In genomic region chr4:44487341-44487740, GRCh38 we compare ENCODE assay signal across 17 cellular contexts. TPM values are rescaled to one million over a fixed set of nuclear protein-coding genes. Genes with fewer than 3 reads are reported as not detected.
DNase-seq lines count a peak whose midpoint lies in the region.
"Had no signal": no experiment of that assay in that cellular context is flagged by ENCODE, and none has a peak within 500 bp of the region (broad histone marks: within the 10 kb centered on the region; RNA-seq: fewer than 3 reads in every experiment).

No MANE protein-coding gene starts in this region.

- peak overlapping the region; percentile 42 for H3K27ac ChIP-seq in epithelial cell of prostate

- no peak overlapping the region for H3K4me3 ChIP-seq in MG63

- DNase-seq in NCI-H748 (lab: John Stamatoyannopoulos, UW; ENCODE audit: unreplicated experiment) (peak; percentile 15), NCI-H748 treated with DMSO at 0.1 percent for 48 hours (lab: John Stamatoyannopoulos, UW) (no peak), MG63 (peak; percentile 4), epithelial cell of prostate (ENCODE audit: low read depth, low spot score) (peak; percentile 41), cerebellar cortex (ENCODE audit: low spot score) (no peak), SKM-1 (lab: John Stamatoyannopoulos, UW; ENCODE audit: unreplicated experiment) (no peak)
- DNase-seq in activated CD8-positive, alpha-beta memory T cell treated with anti-CD3 and anti-CD28 coated beads, Interleukin-2, amount 50 U/mL, for 4 hours: no peak
- DNase-seq: BE2C; Caco-2; CD4-positive, alpha-beta T cell; DMS79 treated with DMSO at 0.1 percent for 48 hours; KBM-7; NCI-H146; NCI-H2029 treated with DMSO at 0.1 percent for 48 hours; NCI-H510A; SW 1271 had no signal

- no peaks in the 10 kb centered on the region for H3K27me3 ChIP-seq in MG63
- H3K27me3 ChIP-seq: BE2C had no signal

- no peaks in the 10 kb centered on the region for H3K9me3 ChIP-seq in MG63
- H3K9me3 ChIP-seq: BE2C, Caco-2 had no signal

- H3K36me3 ChIP-seq in MG63: no peaks in the 10 kb centered on the region
- H3K36me3 ChIP-seq: BE2C had no signal

RNA-seq across cellular contexts. Expression of gene KCTD8, which starts 38.7 kb away (rescaled TPM):
- total RNA-seq in MG63 (2014; rRNA removed; shearing (Covaris generic); ENCODE audit: low replicate concordance): not detected in 2 replicates
- total RNA-seq: Caco-2; CD4-positive, alpha-beta T cell; SK-MEL-5 had no signal

Comparison
In these comparisons a context has a peak if more than half of its experiments do, and no peak if none do; other contexts are left out.
1. DNase-seq: peak in NCI-H748 (single experiment), MG63 (single experiment) and epithelial cell of prostate (single experiment); none in NCI-H748 treated with DMSO at 0.1 percent for 48 hours (single experiment), cerebellar cortex (single experiment), activated CD8-positive, alpha-beta memory T cell treated with anti-CD3 and anti-CD28 coated beads, Interleukin-2, amount 50 U/mL, for 4 hours (single experiment) and SKM-1 (single experiment).